In the genomic region with DNA sequence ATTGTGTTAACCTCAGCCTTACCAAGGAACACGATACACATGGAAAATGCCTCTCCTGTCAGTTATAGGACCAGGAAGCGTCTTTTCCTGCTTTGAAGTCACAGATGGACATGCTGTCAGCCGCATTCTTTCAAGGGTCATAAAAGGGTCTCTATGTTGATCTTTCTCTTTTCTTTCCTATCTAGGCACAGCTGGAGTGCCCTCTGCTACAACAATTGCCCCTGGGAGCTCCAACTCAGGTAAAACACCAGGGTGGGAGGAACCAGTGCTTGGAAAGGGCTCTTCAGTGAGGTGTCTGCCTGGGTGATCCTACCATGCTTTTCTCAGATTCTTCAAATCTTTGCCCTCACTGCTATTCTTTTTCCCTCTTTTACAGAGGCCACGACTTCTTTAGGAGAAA, we compare ENCODE assay signal across 1 cellular context.
TF ChIP-seq lines count a peak whose summit lies in the region.

No MANE protein-coding gene starts in this region.

TF ChIP-seq in WTC11, 78 proteins besides CTCF, POLR2A, EP300 and RAD21 (continued from another document):
- TF ChIP-seq, protein P1, sequence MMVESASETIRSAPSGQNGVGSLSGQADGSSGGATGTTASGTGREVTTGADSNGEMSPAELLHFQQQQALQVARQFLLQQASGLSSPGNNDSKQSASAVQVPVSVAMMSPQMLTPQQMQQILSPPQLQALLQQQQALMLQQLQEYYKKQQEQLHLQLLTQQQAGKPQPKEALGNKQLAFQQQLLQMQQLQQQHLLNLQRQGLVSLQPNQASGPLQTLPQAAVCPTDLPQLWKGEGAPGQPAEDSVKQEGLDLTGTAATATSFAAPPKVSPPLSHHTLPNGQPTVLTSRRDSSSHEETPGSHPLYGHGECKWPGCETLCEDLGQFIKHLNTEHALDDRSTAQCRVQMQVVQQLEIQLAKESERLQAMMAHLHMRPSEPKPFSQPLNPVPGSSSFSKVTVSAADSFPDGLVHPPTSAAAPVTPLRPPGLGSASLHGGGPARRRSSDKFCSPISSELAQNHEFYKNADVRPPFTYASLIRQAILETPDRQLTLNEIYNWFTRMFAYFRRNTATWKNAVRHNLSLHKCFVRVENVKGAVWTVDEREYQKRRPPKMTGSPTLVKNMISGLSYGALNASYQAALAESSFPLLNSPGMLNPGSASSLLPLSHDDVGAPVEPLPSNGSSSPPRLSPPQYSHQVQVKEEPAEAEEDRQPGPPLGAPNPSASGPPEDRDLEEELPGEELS (CRISPR knock-in tag; IDR thresholded peaks at IDR 0.05) = no peak
- TF ChIP-seq SP1 (CRISPR knock-in tag; conservative IDR thresholded peaks at IDR 0.05) = no peak
- TF ChIP-seq ZNF416 (CRISPR knock-in tag; IDR thresholded peaks at IDR 0.05) = no peak
- no peak for TF ChIP-seq TP53 (CRISPR knock-in tag; IDR thresholded peaks at IDR 0.05)
- no peak for TF ChIP-seq HMGXB4 (CRISPR knock-in tag; IDR thresholded peaks at IDR 0.05)
